ENCODE assay signal across 28 cellular contexts in the genomic region with DNA sequence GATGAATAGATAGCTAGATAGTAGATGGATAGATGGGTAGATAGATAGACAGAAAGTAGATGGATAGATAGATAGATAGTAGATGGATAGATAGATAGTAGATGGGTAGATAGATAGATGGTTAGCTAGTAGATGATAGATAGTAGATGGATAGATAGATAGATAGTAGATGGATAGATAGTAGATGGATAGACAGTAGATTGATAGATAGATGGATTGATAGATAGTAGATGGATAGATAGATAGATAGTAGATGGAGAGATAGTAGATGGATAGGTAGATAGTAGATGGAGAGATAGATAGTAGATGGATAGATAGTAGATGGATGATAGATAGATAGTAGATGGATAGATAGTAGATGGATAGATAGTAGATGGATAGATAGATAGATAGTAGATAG. TPM values are rescaled to one million over a fixed set of nuclear protein-coding genes. Genes with fewer than 3 reads are reported as not detected.
"Had no signal": no experiment of that assay in that cellular context is flagged by ENCODE, and none has a peak within 500 bp of the region (broad histone marks: within the 10 kb centered on the region; RNA-seq: fewer than 3 reads in every experiment).

No MANE protein-coding gene starts in this region.

- H3K27me3 Mint-ChIP-seq: effector memory CD8-positive, alpha-beta T cell; memory B cell; stimulated activated memory B cell treated with anti-CD40 and anti-IgM and Interleukin-4, amounts not matched to agents 10 μg/mL and 1 μg/mL and 100 μg/mL, for 72 hours had no signal

- H3K9ac ChIP-seq: parathyroid adenoma had no signal

- FAIRE-seq: endometrium, kidney, urothelium cell line had no signal

- H2AFZ ChIP-seq: parathyroid adenoma had no signal

- H3K4me1 ChIP-seq: esophagus squamous epithelium, gastrocnemius medialis, parathyroid adenoma, right lobe of liver, tibial nerve, upper lobe of left lung had no signal

- H3K27ac Mint-ChIP-seq: effector memory CD8-positive, alpha-beta T cell; memory B cell; natural killer cell; progenitor cell of endocrine pancreas; stimulated activated memory B cell treated with anti-CD40 and anti-IgM and Interleukin-4, amounts not matched to agents 10 μg/mL and 1 μg/mL and 100 μg/mL, for 72 hours had no signal

- H3K4me2 ChIP-seq: smooth muscle cell had no signal

- DNase-seq: cortex of kidney; erythroblast; esophagus squamous epithelium; gastrocnemius medialis; head of caudate nucleus; kidney; right lobe of liver; stimulated activated CD4-positive, alpha-beta T cell treated with anti-CD3 and anti-CD28 coated beads, Interleukin-12 subunit alpha, Interleukin-12 subunit beta, amount 100 ng/mL, for 4 hours; stimulated activated CD4-positive, alpha-beta T cell treated with anti-CD3 and anti-CD28 coated beads, Interleukin-2, amount 100 ng/mL, for 24 hours; stimulated activated CD4-positive, alpha-beta T cell treated with anti-CD3 and anti-CD28 coated beads, Interleukin-4, amount 100 ng/mL, for 4 hours; stimulated activated naive CD8-positive, alpha-beta T cell treated with anti-CD3 and anti-CD28 coated beads, Interleukin-15, Interleukin-2, amounts not matched to agents 100 U/mL and 50 U/mL, for 24 hours; upper lobe of left lung had no signal

- H3K4me3 ChIP-seq: esophagus squamous epithelium, gastrocnemius medialis, lung, right lobe of liver, smooth muscle cell, thoracic aorta, tibial nerve, upper lobe of left lung had no signal

- ATAC-seq: gastrocnemius medialis; left lobe of liver; stimulated activated naive CD8-positive, alpha-beta T cell treated with anti-CD3 and anti-CD28 coated beads, Interleukin-15, Interleukin-2, amounts not matched to agents 100 U/mL and 50 U/mL, for 24 hours had no signal

- H3K4me3 Mint-ChIP-seq: effector memory CD8-positive, alpha-beta T cell; memory B cell; natural killer cell; stimulated activated memory B cell treated with anti-CD40 and anti-IgM and Interleukin-4, amounts not matched to agents 10 μg/mL and 1 μg/mL and 100 μg/mL, for 72 hours had no signal

- H3K27ac ChIP-seq: esophagus squamous epithelium, gastrocnemius medialis, parathyroid adenoma, right lobe of liver, thoracic aorta, tibial nerve had no signal

- H3K79me2 ChIP-seq: parathyroid adenoma had no signal

- H3K27me3 ChIP-seq: esophagus squamous epithelium, right lobe of liver, tibial nerve, upper lobe of left lung had no signal

- H3K36me3 ChIP-seq: esophagus squamous epithelium, gastrocnemius medialis, right lobe of liver, thoracic aorta, tibial nerve, upper lobe of left lung had no signal

- H3K9me3 Mint-ChIP-seq: effector memory CD8-positive, alpha-beta T cell had no signal

RNA-seq across cellular contexts. Expression of a gene that starts 40.4 kb away (rescaled TPM):
- total RNA-seq: dermis microvascular lymphatic vessel endothelial cell, glomerular endothelial cell, smooth muscle cell had no signal
- polyA plus RNA-seq: neural cell, smooth muscle cell had no signal

RNA-seq across cellular contexts. Expression of a gene that starts 57.7 kb away (rescaled TPM):
- total RNA-seq: dermis microvascular lymphatic vessel endothelial cell, smooth muscle cell had no signal
- polyA plus RNA-seq: neural cell, smooth muscle cell had no signal
